Comparison of ENCODE assay signal across 3 cellular contexts in genomic region chr2:94595956-94596355, GRCh38.
A peak's percentile ranks its signal among the peaks of the same experiment; 100 is the strongest.
DNase-seq lines count a peak whose midpoint lies in the region; ATAC-seq and TF ChIP-seq lines count a peak whose summit lies in the region.
"Not testable (repeated sequence)": the region's sequence is repeated elsewhere in the genome, so short reads cannot be mapped to it uniquely, and the experiment has no call there.

No MANE protein-coding gene starts in this region.

- TF ChIP-seq POLR2A in spleen (IDR thresholded peaks at IDR 0.05) = not testable (repeated sequence)

- not testable (repeated sequence) for H3K27ac ChIP-seq in spleen

- H3K4me3 Mint-ChIP-seq in endothelial cell (ENCODE audit: unreplicated experiment) = peak overlapping the region; percentile 62

- H3K4me1 ChIP-seq in spleen = not testable (repeated sequence)

- H3K9me3 Mint-ChIP-seq in endothelial cell (ENCODE audit: unreplicated experiment) = not testable (repeated sequence)

- not testable (repeated sequence) for H3K27me3 ChIP-seq in spleen (replicated peaks in 1 of 7)

- not testable (repeated sequence) for H3K4me3 ChIP-seq in spleen

- H3K36me3 Mint-ChIP-seq in endothelial cell (ENCODE audit: low read depth, unreplicated experiment) = not testable (repeated sequence)

- DNase-seq in endothelial cell (ENCODE audit: low spot score) = not testable (repeated sequence)
- DNase-seq in left lobe of liver (ENCODE audit: low spot score) (peak; percentile 69), spleen (peak; percentile 6)

- TF ChIP-seq CTCF in endothelial cell (IDR thresholded peaks at IDR 0.05; ENCODE audit: unreplicated experiment); spleen (IDR thresholded peaks at IDR 0.05 in 8 of 11, conservative IDR thresholded peaks at IDR 0.05 in 3 of 11): not testable (repeated sequence)

- WGBS in spleen, 5 donors = 74 to 79% (median 77%) methylated on average over 6 of the region's 6 CpGs

- H3K27ac Mint-ChIP-seq in endothelial cell (ENCODE audit: unreplicated experiment) = not testable (repeated sequence)

- not testable (repeated sequence) for ATAC-seq in left lobe of liver

- not testable (repeated sequence) for H3K36me3 ChIP-seq in spleen

- H3K27me3 Mint-ChIP-seq in endothelial cell (ENCODE audit: unreplicated experiment) = peaks cover 27% of the 10 kb centered on the region

- H3K9me3 ChIP-seq in spleen = not testable (repeated sequence)

- not testable (repeated sequence) for H3K4me1 Mint-ChIP-seq in endothelial cell (ENCODE audit: unreplicated experiment)

- intact Hi-C loops in spleen (cut with DNase I; ENCODE audit: low total_unique reads) = not testable (repeated sequence)
